16 cellular contexts compared by ENCODE assay signal in the genomic region with DNA sequence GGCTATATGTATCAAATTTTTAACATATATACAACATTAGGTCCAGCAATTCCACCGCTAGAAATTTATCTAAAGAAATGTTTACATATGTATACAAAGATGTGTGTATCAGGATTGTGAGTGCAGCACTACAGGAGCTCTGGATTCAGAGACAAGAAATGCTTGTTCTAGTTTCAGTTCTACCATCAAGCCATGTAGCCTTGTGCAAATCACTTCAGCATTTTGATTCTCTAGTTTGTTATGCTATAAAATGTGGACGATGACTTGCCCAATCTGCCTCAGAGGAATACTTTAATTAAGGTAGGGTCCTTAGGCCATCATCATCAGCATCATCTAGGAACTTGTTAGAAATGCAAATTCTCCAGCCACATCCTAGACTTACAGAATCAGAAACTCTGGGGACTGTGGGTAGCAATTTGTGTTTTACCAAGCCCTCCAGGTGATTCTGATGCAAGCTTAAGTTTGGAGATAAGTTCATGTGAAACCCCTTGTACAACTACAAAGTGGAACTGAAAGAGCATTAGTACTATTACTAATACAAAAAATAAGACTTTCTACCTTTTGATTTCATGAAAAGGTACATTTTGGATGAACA.
A peak's percentile ranks its signal among the peaks of the same experiment; 100 is the strongest.
DNase-seq lines count a peak whose midpoint lies in the region; ATAC-seq and TF ChIP-seq lines count a peak whose summit lies in the region.
"Had no signal": no experiment of that assay in that cellular context is flagged by ENCODE, and none has a peak within 500 bp of the region (broad histone marks: within the 10 kb centered on the region; RNA-seq: fewer than 3 reads in every experiment).

No MANE protein-coding gene starts in this region.

- in situ Hi-C loops in gastrocnemius medialis (cut with MboI; ENCODE audit: low sequenced_read_pairs in 4 of 4), result loop anchor here in 2 of 4 donors (10.0 kb wide), 1 partner anchor 109 kb away; no protein-coding TSS in a partner anchor

- no peaks in the 10 kb centered on the region for H3K27me3 Mint-ChIP-seq in activated CD8-positive, alpha-beta memory T cell treated with anti-CD3 and anti-CD28 coated beads, Interleukin-2, amount 10 ng/mL, durations not matched to agents 7 days and 5 days
- H3K27me3 Mint-ChIP-seq: central memory CD8-positive, alpha-beta T cell had no signal

- no peak for TF ChIP-seq POLR2A in gastrocnemius medialis (IDR thresholded peaks at IDR 0.05)

- H3K4me3 ChIP-seq in gastrocnemius medialis, result no peak overlapping the region
- no peak overlapping the region for H3K4me3 ChIP-seq in aorta (ENCODE audit: low read length in 2 of 2)
- H3K4me3 ChIP-seq: vagina had no signal

- no peaks in the 10 kb centered on the region for H3K9me3 Mint-ChIP-seq in activated CD8-positive, alpha-beta memory T cell treated with anti-CD3 and anti-CD28 coated beads, Interleukin-2, amount 10 ng/mL, durations not matched to agents 7 days and 5 days (ENCODE audit: low read depth)
- H3K9me3 Mint-ChIP-seq: central memory CD8-positive, alpha-beta T cell had no signal

- no peak for TF ChIP-seq CTCF in gastrocnemius medialis (IDR thresholded peaks at IDR 0.05 in 4 of 5, conservative IDR thresholded peaks at IDR 0.05 in 1 of 5)

- H3K9me3 ChIP-seq in gastrocnemius medialis, result no peaks in the 10 kb centered on the region
- H3K9me3 ChIP-seq in aorta (ENCODE audit: control insufficient read depth, low read length), result no peaks in the 10 kb centered on the region
- H3K9me3 ChIP-seq: vagina had no signal

- peak overlapping the region; percentile 47 for H3K27ac Mint-ChIP-seq in activated CD8-positive, alpha-beta memory T cell treated with anti-CD3 and anti-CD28 coated beads, Interleukin-2, amount 10 ng/mL, durations not matched to agents 7 days and 5 days

- DNase-seq in activated CD8-positive, alpha-beta memory T cell treated with anti-CD3 and anti-CD28 coated beads, Interleukin-2, amount 10 ng/mL, durations not matched to agents 7 days and 5 days, result no peak
- no peak for DNase-seq in activated CD8-positive, alpha-beta memory T cell treated with anti-CD3 and anti-CD28 coated beads for 24 hours
- DNase-seq in gastrocnemius medialis, result no peak
- DNase-seq in aorta, result no peak
- DNase-seq in NCI-H187 treated with DMSO at 0.1 percent for 48 hours (lab: John Stamatoyannopoulos, UW), result no peak
- DNase-seq: activated effector memory CD4-positive, alpha-beta T cell treated with anti-CD3 and anti-CD28 coated beads, Interleukin-2, amount 50 U/mL, for 16 hours; NCI-H1105 treated with DMSO at 0.1 percent for 48 hours; NCI-H526; SHP77 had no signal

- intact Hi-C loops in gastrocnemius medialis (cut with DNase I; ENCODE audit: low total_unique reads) (no loop called here), aorta (cut with DNase I) (no loop called here)

- H3K36me3 Mint-ChIP-seq in activated CD8-positive, alpha-beta memory T cell treated with anti-CD3 and anti-CD28 coated beads, Interleukin-2, amount 10 ng/mL, durations not matched to agents 7 days and 5 days, result peaks cover 20% of the 10 kb centered on the region

- 91 to 92% methylated on average over 2 of the region's 2 CpGs for WGBS in aorta, 2 donors

- H3K36me3 ChIP-seq in gastrocnemius medialis (peaks cover 0 to 22% of the 10 kb centered on the region in 2 donors), aorta (ENCODE audit: control insufficient read depth in 1 of 2, insufficient read depth in 2 of 2, low read length in 1 of 2) (no peaks in the 10 kb centered on the region)

- H3K27me3 ChIP-seq in gastrocnemius medialis (no peaks in the 10 kb centered on the region), aorta (ENCODE audit: control insufficient read depth in 1 of 2, insufficient read depth in 2 of 2, low read length in 1 of 2) (no peaks in the 10 kb centered on the region)
- H3K27me3 ChIP-seq: vagina had no signal

- H3K4me3 Mint-ChIP-seq in activated CD8-positive, alpha-beta memory T cell treated with anti-CD3 and anti-CD28 coated beads, Interleukin-2, amount 10 ng/mL, durations not matched to agents 7 days and 5 days, result no peak overlapping the region
- H3K4me3 Mint-ChIP-seq: central memory CD8-positive, alpha-beta T cell had no signal

- H3K4me1 ChIP-seq in gastrocnemius medialis (peaks cover 31 to 42% of the 10 kb centered on the region in 2 donors), aorta (ENCODE audit: control insufficient read depth in 1 of 2, insufficient read depth in 2 of 2, low read length in 2 of 2) (no peaks in the 10 kb centered on the region)
- H3K4me1 ChIP-seq: parathyroid adenoma had no signal

- H3K27ac ChIP-seq in gastrocnemius medialis, result peak overlapping the region; percentile 4 to 97 (median 92)
- no peak overlapping the region for H3K27ac ChIP-seq in aorta (ENCODE audit: low read depth in 1 of 2, low read length in 2 of 2)
- H3K27ac ChIP-seq: epithelial cell of prostate, parathyroid adenoma, vagina had no signal

- peaks cover 26% of the 10 kb centered on the region for H3K4me1 Mint-ChIP-seq in activated CD8-positive, alpha-beta memory T cell treated with anti-CD3 and anti-CD28 coated beads, Interleukin-2, amount 10 ng/mL, durations not matched to agents 7 days and 5 days

- no peak for ATAC-seq in activated CD8-positive, alpha-beta memory T cell treated with anti-CD3 and anti-CD28 coated beads, Interleukin-2, amount 10 ng/mL, durations not matched to agents 7 days and 5 days
- peak; percentile 55 for ATAC-seq in GM21526 (IDR thresholded peaks at IDR 0.05; ENCODE audit: low FRiP score, unreplicated experiment)
- ATAC-seq in HG03354 (IDR thresholded peaks at IDR 0.05; ENCODE audit: poor library complexity, severe bottlenecking, unreplicated experiment), result peak; percentile 62
- no peak for ATAC-seq in gastrocnemius medialis
- ATAC-seq in aorta (ENCODE audit: low FRiP score), result no peak
- no peak for ATAC-seq in HG03045 (IDR thresholded peaks at IDR 0.05; ENCODE audit: unreplicated experiment)

- CTCF ChIA-PET in activated CD8-positive, alpha-beta memory T cell treated with anti-CD3 and anti-CD28 coated beads, Interleukin-2, amount 10 ng/mL, durations not matched to agents 7 days and 5 days (lab: Charles Lee), result interaction anchor here (1.1 to 1.6 kb wide), 2 partner anchors 49 to 100 kb away, joined by 3 to 4 read pairs; no protein-coding TSS in a partner anchor

Comparison
In these comparisons a context has a peak if more than half of its experiments do, and no peak if none do; other contexts are left out.
1. ATAC-seq: peak in GM21526 (single experiment) and HG03354 (single experiment); none in activated CD8-positive, alpha-beta memory T cell treated with anti-CD3 and anti-CD28 coated beads, Interleukin-2, amount 10 ng/mL, durations not matched to agents 7 days and 5 days (single experiment), gastrocnemius medialis (0 of 2), aorta (single experiment) and HG03045 (single experiment).
2. H3K27ac ChIP-seq: peak in gastrocnemius medialis (4 of 4); none in aorta (0 of 2).